In genomic region chr2:199485732-199486335, GRCh38 we compare ENCODE assay signal across 10 cellular contexts. TPM values are rescaled to one million over a fixed set of nuclear protein-coding genes. Genes with fewer than 3 reads are reported as not detected.
A peak's percentile ranks its signal among the peaks of the same experiment; 100 is the strongest.
DNase-seq lines count a peak whose midpoint lies in the region; ATAC-seq and TF ChIP-seq lines count a peak whose summit lies in the region.
"Had no signal": no experiment of that assay in that cellular context is flagged by ENCODE, and none has a peak within 500 bp of the region (broad histone marks: within the 10 kb centered on the region; RNA-seq: fewer than 3 reads in every experiment).

No MANE protein-coding gene starts in this region.

- no peaks in the 10 kb centered on the region for H3K9me3 Mint-ChIP-seq in activated T-helper 17 cell treated with anti-CD3 and anti-CD28 coated beads, Interleukin-2, amount 50 U/mL, for 72 hours
- H3K9me3 Mint-ChIP-seq: stimulated activated naive CD8-positive, alpha-beta T cell treated with anti-CD3 and anti-CD28 coated beads, Interleukin-15, Interleukin-2, amounts not matched to agents 100 ng/mL and 50 ng/mL, for 24 hours had no signal

- no peaks in the 10 kb centered on the region for H3K9me3 ChIP-seq in heart left ventricle
- no peaks in the 10 kb centered on the region for H3K9me3 ChIP-seq in thoracic aorta

- H3K36me3 Mint-ChIP-seq in activated T-helper 17 cell treated with anti-CD3 and anti-CD28 coated beads, Interleukin-2, amount 50 U/mL, for 72 hours (ENCODE audit: low read depth) = no peaks in the 10 kb centered on the region

- H3K27ac Mint-ChIP-seq in activated T-helper 17 cell treated with anti-CD3 and anti-CD28 coated beads, Interleukin-2, amount 50 U/mL, for 72 hours = no peak overlapping the region
- H3K27ac Mint-ChIP-seq: stimulated activated naive CD8-positive, alpha-beta T cell treated with anti-CD3 and anti-CD28 coated beads, Interleukin-15, Interleukin-2, amounts not matched to agents 100 ng/mL and 50 ng/mL, for 24 hours had no signal

- H3K27ac ChIP-seq in heart left ventricle (no peak overlapping the region), thoracic aorta (no peak overlapping the region)
- H3K27ac ChIP-seq: epithelial cell of prostate had no signal

- TF ChIP-seq POLR2A in heart left ventricle (IDR thresholded peaks at IDR 0.05) = no peak

- TF ChIP-seq CTCF in heart left ventricle (IDR thresholded peaks at IDR 0.05) = peak in 11 of 12 donors; percentile 19 to 61 (median 47)
- peak; percentile 33 for TF ChIP-seq CTCF in thoracic aorta (IDR thresholded peaks at IDR 0.05)

- H3K4me1 Mint-ChIP-seq in activated T-helper 17 cell treated with anti-CD3 and anti-CD28 coated beads, Interleukin-2, amount 50 U/mL, for 72 hours = no peaks in the 10 kb centered on the region

- DNase-seq in heart left ventricle (peak in 1 of 5 donors; percentile 33), cardiac septum (ENCODE audit: low spot score) (no peak), NCI-H345 treated with DMSO at 0.1 percent for 48 hours (lab: John Stamatoyannopoulos, UW; ENCODE audit: unreplicated experiment) (peak; percentile 12), iPS-NIHi11 (ENCODE audit: low spot score) (peak; percentile 67), thoracic aorta (ENCODE audit: low spot score) (no peak), hepatic stellate cell (ENCODE audit: low spot score) (no peak)

- H3K27me3 ChIP-seq in heart left ventricle (peaks cover 0 to 46% (median 5%) of the 10 kb centered on the region in 9 donors), thoracic aorta (replicated peaks; ENCODE audit: insufficient read depth) (no peaks in the 10 kb centered on the region)

- H3K27me3 Mint-ChIP-seq in activated T-helper 17 cell treated with anti-CD3 and anti-CD28 coated beads, Interleukin-2, amount 50 U/mL, for 72 hours = peaks cover 15% of the 10 kb centered on the region

- H3K4me3 Mint-ChIP-seq in activated T-helper 17 cell treated with anti-CD3 and anti-CD28 coated beads, Interleukin-2, amount 50 U/mL, for 72 hours = no peak overlapping the region
- H3K4me3 Mint-ChIP-seq: stimulated activated naive CD8-positive, alpha-beta T cell treated with anti-CD3 and anti-CD28 coated beads, Interleukin-15, Interleukin-2, amounts not matched to agents 100 ng/mL and 50 ng/mL, for 24 hours had no signal

- peak in 3 of 4 donors; percentile 52 to 59 (median 55) for ATAC-seq in heart left ventricle
- peak; percentile 53 for ATAC-seq in HG02852 (IDR thresholded peaks at IDR 0.05; ENCODE audit: unreplicated experiment)
- peak; percentile 39 for ATAC-seq in activated T-helper 17 cell treated with anti-CD3 and anti-CD28 coated beads, Interleukin-2, amount 50 U/mL, for 72 hours (replicated peaks)
- no peak for ATAC-seq in thoracic aorta (ENCODE audit: insufficient number of reproducible peaks, low FRiP score, low read depth)

- WGBS in heart left ventricle, 4 donors = 12 to 20% (median 20%) methylated on average over 5 of the region's 5 CpGs

- intact Hi-C loops in heart left ventricle (cut with DNase I) (loop anchor here in 8 of 10 donors (5.0 to 10.0 kb wide), 3 partner anchors 1169 to 1174 kb away; no protein-coding TSS in a partner anchor), cardiac septum (cut with DNase I) (loop anchor here (10.0 kb wide), 1 partner anchor 831 kb away; no protein-coding TSS in a partner anchor)

- H3K36me3 ChIP-seq in heart left ventricle (no peaks in the 10 kb centered on the region), thoracic aorta (no peaks in the 10 kb centered on the region)

- H3K4me3 ChIP-seq in heart left ventricle (no peak overlapping the region), thoracic aorta (no peak overlapping the region)

- no peaks in the 10 kb centered on the region for H3K4me1 ChIP-seq in heart left ventricle
- no peaks in the 10 kb centered on the region for H3K4me1 ChIP-seq in thoracic aorta (ENCODE audit: control insufficient read depth in 1 of 2, low read depth in 2 of 2)

RNA-seq across cellular contexts. Expression of gene SATB2, which starts 28.1 kb away (rescaled TPM):
- total RNA-seq in heart left ventricle = 1 to 10 TPM in 6 of 9 donors, under 1 TPM in 3; 0.52 to 3.3 (median 1.3) TPM
- polyA plus RNA-seq in heart left ventricle = under 1 TPM; 0.38 to 0.54 TPM
- total RNA-seq in cardiac septum = 1.5 TPM
- under 1 TPM in 1 of 2 donors, not detected in 1; 0.15 TPM for total RNA-seq in activated T-helper 17 cell treated with anti-CD3 and anti-CD28 coated beads, Interleukin-2, amount 50 U/mL, for 72 hours
- total RNA-seq in thoracic aorta = 1 to 10 TPM; 4.5 to 5.5 TPM

Comparison
In these comparisons a context has a peak if more than half of its experiments do, and no peak if none do; other contexts are left out.
1. DNase-seq: peak in NCI-H345 treated with DMSO at 0.1 percent for 48 hours (single experiment) and iPS-NIHi11 (single experiment); none in cardiac septum (single experiment), thoracic aorta (single experiment) and hepatic stellate cell (single experiment).